ENCODE assay signal across 2 cellular contexts in genomic region chr17:48631693-48632578, GRCh38.
TF ChIP-seq lines count a peak whose summit lies in the region.

No MANE protein-coding gene starts in this region.

TF ChIP-seq in GM23338, 12 proteins besides CTCF, POLR2A, EP300 and RAD21:
- TF ChIP-seq EZH2 (IDR thresholded peaks at IDR 0.05; ENCODE audit: low read depth, unreplicated experiment) (peak; percentile 92), NANOG (IDR thresholded peaks at IDR 0.05; ENCODE audit: borderline replicate concordance) (no peak)

TF ChIP-seq in H1, 55 proteins besides CTCF, POLR2A, EP300 and RAD21:
- TF ChIP-seq SUZ12 (IDR thresholded peaks at IDR 0.05; ENCODE audit: low read length) (peak; percentile 67), TBP (IDR thresholded peaks at IDR 0.05; ENCODE audit: low read depth, low read length) (no peak), ATF2 (IDR thresholded peaks at IDR 0.05; ENCODE audit: low read length) (no peak), EZH2 (IDR thresholded peaks at IDR 0.05; ENCODE audit: low read depth, low read length, severe bottlenecking) (peak; percentile 49), GTF2F1 (IDR thresholded peaks at IDR 0.05; ENCODE audit: borderline replicate concordance, low read depth, low read length) (no peak), CHD7 (IDR thresholded peaks at IDR 0.05; ENCODE audit: insufficient replicate concordance, low read length) (no peak)
